In the genomic region with DNA sequence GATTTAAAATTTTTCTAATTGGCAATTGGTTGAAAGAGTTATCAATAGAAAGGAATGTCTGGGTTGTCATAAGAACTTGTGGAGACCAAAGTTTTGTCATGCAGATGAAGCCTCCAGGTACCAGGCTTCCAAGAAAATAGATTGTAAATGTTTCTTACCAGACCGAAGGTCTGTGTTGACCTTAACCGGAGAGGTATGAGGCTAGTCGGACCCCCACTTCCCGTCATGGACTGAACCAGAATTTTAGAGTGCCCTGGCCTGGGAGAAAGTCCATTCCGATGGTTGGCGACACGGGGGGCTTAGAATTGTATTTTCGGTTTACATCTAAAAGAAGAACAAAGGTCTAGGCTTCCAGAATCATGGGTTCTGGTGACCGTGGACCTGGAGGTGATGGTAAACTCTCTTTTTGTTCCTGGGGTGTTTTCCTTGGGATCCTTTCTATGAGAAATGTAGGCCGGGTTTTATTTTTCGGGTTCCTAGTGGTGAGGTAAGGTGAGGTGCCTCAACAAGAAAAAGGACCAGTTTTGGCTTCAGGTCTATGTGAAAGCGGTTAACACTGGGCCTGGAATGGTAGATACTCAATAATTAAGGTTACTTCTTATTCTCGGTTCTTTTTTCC, we compare ENCODE assay signal across 8 cellular contexts. TPM values are rescaled to one million over a fixed set of nuclear protein-coding genes. Genes with fewer than 3 reads are reported as not detected.
DNase-seq lines count a peak whose midpoint lies in the region; ATAC-seq and TF ChIP-seq lines count a peak whose summit lies in the region.

No MANE protein-coding gene starts in this region.

- ATAC-seq in foreskin keratinocyte = peak; percentile 1

- H3K4me1 ChIP-seq in foreskin keratinocyte = no peaks in the 10 kb centered on the region

- H3K27ac ChIP-seq in VCaP (peak overlapping the region; percentile 91), foreskin keratinocyte (peak overlapping the region; percentile 79)

- no peak for TF ChIP-seq CTCF in GM12875 (IDR thresholded peaks at IDR 0.05; ENCODE audit: borderline replicate concordance, insufficient read depth, low read depth, low read length)
- no peak for TF ChIP-seq CTCF in VCaP (conservative IDR thresholded peaks at IDR 0.05)
- no peak for TF ChIP-seq CTCF in foreskin keratinocyte (conservative IDR thresholded peaks at IDR 0.05)

- H3K4me3 ChIP-seq in GM12875 (ENCODE audit: low read depth, low read length) (peak overlapping the region; percentile 93), skeletal muscle cell (ENCODE audit: low read depth, low read length) (peak overlapping the region; percentile 78)

- DNase-seq in foreskin keratinocyte (no peak), skeletal muscle cell (ENCODE audit: low read depth) (no peak), globus pallidus (ENCODE audit: low spot score) (no peak), AG08395 (ENCODE audit: low spot score) (no peak), NCI-H2107 (lab: John Stamatoyannopoulos, UW) (no peak)
- DNase-seq in activated CD4-positive, CD25-positive, alpha-beta regulatory T cell (lab: John Stamatoyannopoulos, UW) = no peak

- peaks cover 6% of the 10 kb centered on the region for H3K27me3 ChIP-seq in foreskin keratinocyte

RNA-seq across cellular contexts. Expression of gene UHMK1, which starts 0.4 kb away (rescaled TPM):
- total RNA-seq in foreskin keratinocyte = 68.0 and 72.3 TPM in 2 replicates
- 11.0 and 12.5 TPM in 2 replicates for polyA plus RNA-seq in foreskin keratinocyte
